16 cellular contexts compared by ENCODE assay signal in the genomic region with DNA sequence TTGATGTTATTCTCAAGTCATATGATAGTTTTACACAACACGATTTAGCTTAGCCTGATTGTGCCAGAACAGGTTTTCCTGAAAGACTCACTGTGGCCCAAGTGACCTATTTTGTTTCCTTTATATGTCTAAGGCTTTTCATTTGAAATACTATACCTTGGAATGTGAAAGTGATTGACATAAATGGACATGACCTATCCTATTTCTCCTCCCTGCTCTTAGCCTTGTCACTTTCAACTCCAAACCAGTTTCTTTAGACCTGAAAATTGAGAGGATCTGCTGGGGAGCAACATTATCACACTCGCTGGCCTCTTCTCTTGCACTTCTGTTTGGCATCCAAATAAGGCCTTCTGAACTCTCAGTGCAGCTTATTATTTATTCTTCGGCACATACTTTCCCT.
DNase-seq lines count a peak whose midpoint lies in the region; ATAC-seq, FAIRE-seq and TF ChIP-seq lines count a peak whose summit lies in the region.
"Had no signal": no experiment of that assay in that cellular context is flagged by ENCODE, and none has a peak within 500 bp of the region (broad histone marks: within the 10 kb centered on the region; RNA-seq: fewer than 3 reads in every experiment).

No MANE protein-coding gene starts in this region.

- no peak overlapping the region for H3K27ac ChIP-seq in RWPE2 (ENCODE audit: poor library complexity, severe bottlenecking)
- peak overlapping the region; percentile 1 for H3K27ac ChIP-seq in mesodermal cell (ENCODE audit: low read depth, low read length, severe bottlenecking)
- H3K27ac ChIP-seq: ovary, skin epidermis had no signal

- no peak overlapping the region for H3K4me3 Mint-ChIP-seq in endothelial cell (ENCODE audit: unreplicated experiment)
- H3K4me3 Mint-ChIP-seq: CD8-positive, alpha-beta memory T cell; T-helper 2 cell treated with Interferon-gamma antibody and Interleukin-4, amounts not matched to agents 5 μg/mL and 100 μg/mL, for 36 hours had no signal

- no peaks in the 10 kb centered on the region for H3K4me1 Mint-ChIP-seq in endothelial cell (ENCODE audit: unreplicated experiment)
- H3K4me1 Mint-ChIP-seq: CD8-positive, alpha-beta memory T cell had no signal

- FAIRE-seq in GM12892 (lab: Jason Lieb, UNC), result no peak

- ATAC-seq in GM18511 (IDR thresholded peaks at IDR 0.05; ENCODE audit: unreplicated experiment), result peak; percentile 2
- peak; percentile 41 for ATAC-seq in RWPE2 (ENCODE audit: low read depth)
- ATAC-seq: left ventricle myocardium superior had no signal

- TF ChIP-seq POLR2A in GM12892 (IDR thresholded peaks at IDR 0.05; ENCODE audit: low read depth, low read length), result no peak

- H3K27me3 ChIP-seq in RWPE2 (ENCODE audit: insufficient read depth, poor library complexity, severe bottlenecking), result no peaks in the 10 kb centered on the region
- H3K27me3 ChIP-seq: ovary had no signal

- 100% methylated on average over 1 of the region's 3 CpGs; no CpG with 5 or more reads in 1 of the 2 experiments for WGBS in mesodermal cell (ENCODE audit: insufficient coverage in 2 of 2), 2 experiments

- no peaks in the 10 kb centered on the region for H3K36me3 ChIP-seq in RWPE2 (ENCODE audit: low read depth)
- no peaks in the 10 kb centered on the region for H3K36me3 ChIP-seq in mesodermal cell (ENCODE audit: control insufficient read depth, insufficient read depth, low read length)
- H3K36me3 ChIP-seq: ovary had no signal

- no peak overlapping the region for H3K27ac Mint-ChIP-seq in endothelial cell (ENCODE audit: unreplicated experiment)
- H3K27ac Mint-ChIP-seq: activated T-helper 2 cell treated with anti-CD3 and anti-CD28 coated beads, Interferon-gamma antibody, Interleukin-2, Interleukin-4, amounts not matched to agents 10 μg/mL and 5 μg/mL and 100 μg/mL, durations not matched to agents 14 hours and 24 hours and 36 hours; CD8-positive, alpha-beta memory T cell; T-helper 2 cell treated with Interferon-gamma antibody and Interleukin-4, amounts not matched to agents 5 μg/mL and 100 μg/mL, for 36 hours had no signal

- no peaks in the 10 kb centered on the region for H3K27me3 Mint-ChIP-seq in endothelial cell (ENCODE audit: unreplicated experiment)

- H3K4me1 ChIP-seq in RWPE2 (ENCODE audit: insufficient read depth, poor library complexity, severe bottlenecking) (no peaks in the 10 kb centered on the region), mesodermal cell (ENCODE audit: control insufficient read depth, insufficient read depth, low read length, poor library complexity, severe bottlenecking) (no peaks in the 10 kb centered on the region)

- H3K36me3 Mint-ChIP-seq in endothelial cell (ENCODE audit: low read depth, unreplicated experiment), result no peaks in the 10 kb centered on the region
- H3K36me3 Mint-ChIP-seq: CD8-positive, alpha-beta memory T cell had no signal

- DNase-seq in HCEC 1CT, result peak; percentile 28
- DNase-seq in RWPE2 (ENCODE audit: low spot score), result no peak
- DNase-seq in GM12892 (ENCODE audit: insufficient read length), result no peak
- DNase-seq in endothelial cell (ENCODE audit: low spot score), result no peak
- DNase-seq in COR-L47 (lab: John Stamatoyannopoulos, UW), result no peak
- no peak for DNase-seq in stimulated activated CD4-positive, alpha-beta T cell treated with anti-CD3 and anti-CD28 coated beads, Interleukin-2, amount 100 ng/mL, for 24 hours
- DNase-seq: CD8-positive, alpha-beta memory T cell; foreskin fibroblast; Kasumi-1; left ventricle myocardium superior; ovary had no signal

- H3K9me3 ChIP-seq in RWPE2 (ENCODE audit: severe bottlenecking) (no peaks in the 10 kb centered on the region), mesodermal cell (ENCODE audit: control insufficient read depth, low read length) (no peaks in the 10 kb centered on the region)
- H3K9me3 ChIP-seq: ovary had no signal

- no peak overlapping the region for H3K4me3 ChIP-seq in RWPE2 (ENCODE audit: severe bottlenecking)
- H3K4me3 ChIP-seq in mesodermal cell (ENCODE audit: extremely low read depth, insufficient read depth, low read length, poor library complexity, severe bottlenecking), result no peak overlapping the region
- H3K4me3 ChIP-seq: ovary, skin epidermis had no signal

- no peaks in the 10 kb centered on the region for H3K9me3 Mint-ChIP-seq in endothelial cell (ENCODE audit: unreplicated experiment)
- H3K9me3 Mint-ChIP-seq: activated T-helper 2 cell treated with anti-CD3 and anti-CD28 coated beads, Interferon-gamma antibody, Interleukin-2, Interleukin-4, amounts not matched to agents 10 μg/mL and 5 μg/mL and 100 μg/mL, durations not matched to agents 14 hours and 24 hours and 36 hours; T-helper 2 cell treated with Interferon-gamma antibody and Interleukin-4, amounts not matched to agents 5 μg/mL and 100 μg/mL, for 36 hours had no signal

- TF ChIP-seq CTCF in RWPE2 (IDR thresholded peaks at IDR 0.05; ENCODE audit: poor library complexity, severe bottlenecking) (no peak), endothelial cell (IDR thresholded peaks at IDR 0.05; ENCODE audit: unreplicated experiment) (no peak)
